ENCODE assay signal across 2 cellular contexts in the genomic region with DNA sequence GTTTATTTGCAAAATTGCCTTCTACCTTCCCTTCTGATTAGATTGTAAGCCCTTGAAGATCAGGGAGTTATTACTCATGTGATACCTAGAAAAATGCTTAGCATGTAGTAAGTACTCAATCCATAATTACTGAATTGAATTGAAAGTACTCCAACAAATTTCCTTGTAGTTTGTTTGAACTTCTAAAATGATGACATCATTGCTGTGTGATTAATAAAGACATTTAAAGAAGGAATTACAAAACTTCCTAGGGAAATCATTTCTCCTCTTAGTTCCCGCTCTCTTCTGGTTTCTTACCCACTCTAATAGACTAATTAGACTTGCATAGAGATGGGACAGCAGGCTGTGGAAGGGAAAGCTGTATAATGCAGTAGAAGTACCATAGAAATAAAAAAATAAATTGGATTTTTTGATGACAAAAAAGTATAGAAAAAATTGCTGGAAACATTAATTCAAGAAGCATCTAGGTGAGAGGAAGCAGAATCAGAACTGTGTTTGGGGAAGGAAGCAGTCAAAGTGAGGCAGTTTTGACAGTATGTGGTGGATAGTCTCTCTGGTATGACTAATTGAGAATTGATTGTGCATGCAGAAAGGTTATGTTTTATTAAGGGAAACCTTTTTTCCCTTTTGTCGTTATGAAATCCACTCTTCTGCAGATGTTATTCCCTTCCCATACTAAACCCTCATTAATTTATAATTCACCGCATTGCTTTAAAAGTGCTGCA.
TF ChIP-seq lines count a peak whose summit lies in the region.

No MANE protein-coding gene starts in this region.

TF ChIP-seq in SK-N-SH, 30 proteins besides CTCF, POLR2A, EP300 and RAD21 (continued from another document):
- TF ChIP-seq TEAD4 (IDR thresholded peaks at IDR 0.05; ENCODE audit: borderline replicate concordance, insufficient read depth) (no peak), MXI1 (IDR thresholded peaks at IDR 0.05; ENCODE audit: low read depth, low read length) (no peak), SMC3 (IDR thresholded peaks at IDR 0.05; ENCODE audit: low read depth, low read length) (no peak), GABPA (IDR thresholded peaks at IDR 0.05; ENCODE audit: low read depth) (no peak), CHD2 (IDR thresholded peaks at IDR 0.05; ENCODE audit: low read length, partially characterized antibody) (no peak), MEF2A (IDR thresholded peaks at IDR 0.05; ENCODE audit: borderline replicate concordance, low read depth) (no peak), JUND (IDR thresholded peaks at IDR 0.05) (no peak), RFX5 (IDR thresholded peaks at IDR 0.05; ENCODE audit: low read length) (no peak)
- TF ChIP-seq, protein P1, sequence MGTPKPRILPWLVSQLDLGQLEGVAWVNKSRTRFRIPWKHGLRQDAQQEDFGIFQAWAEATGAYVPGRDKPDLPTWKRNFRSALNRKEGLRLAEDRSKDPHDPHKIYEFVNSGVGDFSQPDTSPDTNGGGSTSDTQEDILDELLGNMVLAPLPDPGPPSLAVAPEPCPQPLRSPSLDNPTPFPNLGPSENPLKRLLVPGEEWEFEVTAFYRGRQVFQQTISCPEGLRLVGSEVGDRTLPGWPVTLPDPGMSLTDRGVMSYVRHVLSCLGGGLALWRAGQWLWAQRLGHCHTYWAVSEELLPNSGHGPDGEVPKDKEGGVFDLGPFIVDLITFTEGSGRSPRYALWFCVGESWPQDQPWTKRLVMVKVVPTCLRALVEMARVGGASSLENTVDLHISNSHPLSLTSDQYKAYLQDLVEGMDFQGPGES (IDR thresholded peaks at IDR 0.05; ENCODE audit: low read depth, low read length) = no peak
- TF ChIP-seq, protein P2, sequence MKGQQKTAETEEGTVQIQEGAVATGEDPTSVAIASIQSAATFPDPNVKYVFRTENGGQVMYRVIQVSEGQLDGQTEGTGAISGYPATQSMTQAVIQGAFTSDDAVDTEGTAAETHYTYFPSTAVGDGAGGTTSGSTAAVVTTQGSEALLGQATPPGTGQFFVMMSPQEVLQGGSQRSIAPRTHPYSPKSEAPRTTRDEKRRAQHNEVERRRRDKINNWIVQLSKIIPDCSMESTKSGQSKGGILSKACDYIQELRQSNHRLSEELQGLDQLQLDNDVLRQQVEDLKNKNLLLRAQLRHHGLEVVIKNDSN (IDR thresholded peaks at IDR 0.05; ENCODE audit: borderline replicate concordance, low read depth) = no peak

TF ChIP-seq in SK-N-SH treated with all-trans-retinoic acid at 6 μM for 48 hours, 23 proteins besides CTCF, POLR2A, EP300 and RAD21 (continued from another document):
- TF ChIP-seq, protein P3, sequence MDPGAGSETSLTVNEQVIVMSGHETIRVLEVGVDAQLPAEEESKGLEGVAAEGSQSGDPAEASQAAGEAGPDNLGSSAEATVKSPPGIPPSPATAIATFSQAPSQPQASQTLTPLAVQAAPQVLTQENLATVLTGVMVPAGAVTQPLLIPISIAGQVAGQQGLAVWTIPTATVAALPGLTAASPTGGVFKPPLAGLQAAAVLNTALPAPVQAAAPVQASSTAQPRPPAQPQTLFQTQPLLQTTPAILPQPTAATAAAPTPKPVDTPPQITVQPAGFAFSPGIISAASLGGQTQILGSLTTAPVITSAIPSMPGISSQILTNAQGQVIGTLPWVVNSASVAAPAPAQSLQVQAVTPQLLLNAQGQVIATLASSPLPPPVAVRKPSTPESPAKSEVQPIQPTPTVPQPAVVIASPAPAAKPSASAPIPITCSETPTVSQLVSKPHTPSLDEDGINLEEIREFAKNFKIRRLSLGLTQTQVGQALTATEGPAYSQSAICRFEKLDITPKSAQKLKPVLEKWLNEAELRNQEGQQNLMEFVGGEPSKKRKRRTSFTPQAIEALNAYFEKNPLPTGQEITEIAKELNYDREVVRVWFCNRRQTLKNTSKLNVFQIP (CRISPR knock-in tag; IDR thresholded peaks at IDR 0.05; ENCODE audit: borderline replicate concordance, low read depth) = no peak
- TF ChIP-seq TCF4 (CRISPR knock-in tag; IDR thresholded peaks at IDR 0.05; ENCODE audit: borderline replicate concordance) (no peak), OSR1 (CRISPR knock-in tag; IDR thresholded peaks at IDR 0.05) (no peak), CSDC2 (CRISPR knock-in tag; IDR thresholded peaks at IDR 0.05) (no peak), ISL1 (CRISPR knock-in tag; IDR thresholded peaks at IDR 0.05) (no peak), ZC3H10 (CRISPR knock-in tag; IDR thresholded peaks at IDR 0.05) (no peak), TOX (CRISPR knock-in tag; IDR thresholded peaks at IDR 0.05; ENCODE audit: borderline replicate concordance) (no peak), ARNTL (CRISPR knock-in tag; IDR thresholded peaks at IDR 0.05; ENCODE audit: borderline replicate concordance, low read depth) (no peak), PPARA (CRISPR knock-in tag; IDR thresholded peaks at IDR 0.05; ENCODE audit: borderline replicate concordance) (no peak), GLIS3 (CRISPR knock-in tag; IDR thresholded peaks at IDR 0.05) (no peak), ZNF8 (CRISPR knock-in tag; IDR thresholded peaks at IDR 0.05) (no peak), RARB (CRISPR knock-in tag; IDR thresholded peaks at IDR 0.05) (no peak), SNAI2 (CRISPR knock-in tag; IDR thresholded peaks at IDR 0.05) (no peak), BACH2 (CRISPR knock-in tag; IDR thresholded peaks at IDR 0.05; ENCODE audit: borderline replicate concordance) (no peak)
- TF ChIP-seq, protein P4, sequence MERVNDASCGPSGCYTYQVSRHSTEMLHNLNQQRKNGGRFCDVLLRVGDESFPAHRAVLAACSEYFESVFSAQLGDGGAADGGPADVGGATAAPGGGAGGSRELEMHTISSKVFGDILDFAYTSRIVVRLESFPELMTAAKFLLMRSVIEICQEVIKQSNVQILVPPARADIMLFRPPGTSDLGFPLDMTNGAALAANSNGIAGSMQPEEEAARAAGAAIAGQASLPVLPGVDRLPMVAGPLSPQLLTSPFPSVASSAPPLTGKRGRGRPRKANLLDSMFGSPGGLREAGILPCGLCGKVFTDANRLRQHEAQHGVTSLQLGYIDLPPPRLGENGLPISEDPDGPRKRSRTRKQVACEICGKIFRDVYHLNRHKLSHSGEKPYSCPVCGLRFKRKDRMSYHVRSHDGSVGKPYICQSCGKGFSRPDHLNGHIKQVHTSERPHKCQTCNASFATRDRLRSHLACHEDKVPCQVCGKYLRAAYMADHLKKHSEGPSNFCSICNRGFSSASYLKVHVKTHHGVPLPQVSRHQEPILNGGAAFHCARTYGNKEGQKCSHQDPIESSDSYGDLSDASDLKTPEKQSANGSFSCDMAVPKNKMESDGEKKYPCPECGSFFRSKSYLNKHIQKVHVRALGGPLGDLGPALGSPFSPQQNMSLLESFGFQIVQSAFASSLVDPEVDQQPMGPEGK (CRISPR knock-in tag; IDR thresholded peaks at IDR 0.05; ENCODE audit: borderline replicate concordance) = no peak
- TF ChIP-seq, protein P5, sequence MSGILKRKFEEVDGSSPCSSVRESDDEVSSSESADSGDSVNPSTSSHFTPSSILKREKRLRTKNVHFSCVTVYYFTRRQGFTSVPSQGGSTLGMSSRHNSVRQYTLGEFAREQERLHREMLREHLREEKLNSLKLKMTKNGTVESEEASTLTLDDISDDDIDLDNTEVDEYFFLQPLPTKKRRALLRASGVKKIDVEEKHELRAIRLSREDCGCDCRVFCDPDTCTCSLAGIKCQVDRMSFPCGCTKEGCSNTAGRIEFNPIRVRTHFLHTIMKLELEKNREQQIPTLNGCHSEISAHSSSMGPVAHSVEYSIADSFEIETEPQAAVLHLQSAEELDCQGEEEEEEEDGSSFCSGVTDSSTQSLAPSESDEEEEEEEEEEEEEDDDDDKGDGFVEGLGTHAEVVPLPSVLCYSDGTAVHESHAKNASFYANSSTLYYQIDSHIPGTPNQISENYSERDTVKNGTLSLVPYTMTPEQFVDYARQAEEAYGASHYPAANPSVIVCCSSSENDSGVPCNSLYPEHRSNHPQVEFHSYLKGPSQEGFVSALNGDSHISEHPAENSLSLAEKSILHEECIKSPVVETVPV (CRISPR knock-in tag; IDR thresholded peaks at IDR 0.05) = no peak
